8 cellular contexts compared by ENCODE assay signal in genomic region chr1:111619635-111620411, GRCh38. TPM values are rescaled to one million over a fixed set of nuclear protein-coding genes. Genes with fewer than 3 reads are reported as not detected.
DNase-seq lines count a peak whose midpoint lies in the region; ATAC-seq and TF ChIP-seq lines count a peak whose summit lies in the region.

Gene RAP1A (plus strand): TSS chr1:111619789. CDS start chr1:111691361, 71,572 bp downstream.

- peak within 1 kb of the TSS; percentile 96 for H3K4me3 Mint-ChIP-seq in activated T-helper 2 cell treated with anti-CD3 and anti-CD28 coated beads, Interferon-gamma antibody, Interleukin-2, Interleukin-4, amounts not matched to agents 10 μg/mL and 5 μg/mL and 100 μg/mL, durations not matched to agents 14 hours and 24 hours and 36 hours (ENCODE audit: low read depth)
- H3K4me3 Mint-ChIP-seq in naive thymus-derived CD4-positive, alpha-beta T cell: peak within 1 kb of the TSS; percentile 93 to 99 (median 96)
- H3K4me3 Mint-ChIP-seq in stimulated activated effector memory CD8-positive, alpha-beta T cell treated with anti-CD3 and anti-CD28 coated beads, Interleukin-12 subunit alpha, Interleukin-12 subunit beta, amount 100 ng/mL, for 72 hours: peak within 1 kb of the TSS; percentile 89

- H3K9ac ChIP-seq in fibroblast of lung (ENCODE audit: insufficient read depth, low read length): peak within 1 kb of the TSS; percentile 60

- no peaks in the 10 kb centered on the region for H3K27me3 ChIP-seq in fibroblast of lung (ENCODE audit: control insufficient read depth, insufficient read depth, low read length)
- no peaks in the 10 kb centered on the region for H3K27me3 ChIP-seq in naive thymus-derived CD4-positive, alpha-beta T cell (ENCODE audit: control insufficient read depth in 2 of 2, insufficient read depth in 2 of 2, low read length in 2 of 2)

- peak within 1 kb of the TSS; percentile 84 for H3K4me2 ChIP-seq in fibroblast of lung (ENCODE audit: extremely low read depth, insufficient read depth, low read length)

- H3K9me3 Mint-ChIP-seq in activated T-helper 2 cell treated with anti-CD3 and anti-CD28 coated beads, Interferon-gamma antibody, Interleukin-2, Interleukin-4, amounts not matched to agents 10 μg/mL and 5 μg/mL and 100 μg/mL, durations not matched to agents 14 hours and 24 hours and 36 hours: no peaks in the 10 kb centered on the region
- H3K9me3 Mint-ChIP-seq in naive thymus-derived CD4-positive, alpha-beta T cell: peaks cover 0 to 2% (median 0%) of the 10 kb centered on the region in 11 donors
- H3K9me3 Mint-ChIP-seq in stimulated activated effector memory CD8-positive, alpha-beta T cell treated with anti-CD3 and anti-CD28 coated beads, Interleukin-12 subunit alpha, Interleukin-12 subunit beta, amount 100 ng/mL, for 72 hours: no peaks in the 10 kb centered on the region

- H3K27me3 Mint-ChIP-seq in activated T-helper 2 cell treated with anti-CD3 and anti-CD28 coated beads, Interferon-gamma antibody, Interleukin-2, Interleukin-4, amounts not matched to agents 10 μg/mL and 5 μg/mL and 100 μg/mL, durations not matched to agents 14 hours and 24 hours and 36 hours (ENCODE audit: low read depth): no peaks in the 10 kb centered on the region
- no peaks in the 10 kb centered on the region for H3K27me3 Mint-ChIP-seq in naive thymus-derived CD4-positive, alpha-beta T cell

- peak within 1 kb of the TSS; percentile 99 for H2AFZ ChIP-seq in fibroblast of lung (ENCODE audit: low read length)

- H3K4me1 Mint-ChIP-seq in activated T-helper 2 cell treated with anti-CD3 and anti-CD28 coated beads, Interferon-gamma antibody, Interleukin-2, Interleukin-4, amounts not matched to agents 10 μg/mL and 5 μg/mL and 100 μg/mL, durations not matched to agents 14 hours and 24 hours and 36 hours (ENCODE audit: low read depth): peaks cover 66% of the 10 kb centered on the region
- H3K4me1 Mint-ChIP-seq in naive thymus-derived CD4-positive, alpha-beta T cell: peaks cover 57 to 82% (median 76%) of the 10 kb centered on the region in 7 donors
- H3K4me1 Mint-ChIP-seq in stimulated activated effector memory CD8-positive, alpha-beta T cell treated with anti-CD3 and anti-CD28 coated beads, Interleukin-12 subunit alpha, Interleukin-12 subunit beta, amount 100 ng/mL, for 72 hours: peaks cover 68% of the 10 kb centered on the region

- intact Hi-C loops in activated T-helper 2 cell treated with anti-CD3 and anti-CD28 coated beads, Interferon-gamma antibody, Interleukin-2, Interleukin-4, amounts not matched to agents 10 μg/mL and 5 μg/mL and 100 μg/mL, durations not matched to agents 14 hours and 24 hours and 36 hours (cut with micrococcal nuclease): loop anchor here (2.0 to 10.0 kb wide), 4 partner anchors 19 to 745 kb away; partner anchors contain the start of gene CD53
- intact Hi-C loops in naive thymus-derived CD4-positive, alpha-beta T cell (cut with micrococcal nuclease): loop anchor here (1.0 to 10.0 kb wide), 18 partner anchors 8 to 1283 kb away; partner anchors contain the start of genes DDX20 (in 2 of the 2), DENND2D (in 2 of the 2), ATP5PB (in 1 of the 2) and CAPZA1 (in 1 of the 2)

- TF ChIP-seq CTCF in RWPE1 (conservative IDR thresholded peaks at IDR 0.05; ENCODE audit: low read depth): no peak
- no peak for TF ChIP-seq CTCF in fibroblast of lung (conservative IDR thresholded peaks at IDR 0.05 in 1 of 2, IDR thresholded peaks at IDR 0.05 in 1 of 2; ENCODE audit: low read depth in 1 of 2, low read length in 2 of 2)

- peak; percentile 46 for ATAC-seq in GM21825 (IDR thresholded peaks at IDR 0.05; ENCODE audit: unreplicated experiment)
- ATAC-seq in naive thymus-derived CD4-positive, alpha-beta T cell: peak; percentile 93
- ATAC-seq in stimulated activated effector memory CD8-positive, alpha-beta T cell treated with anti-CD3 and anti-CD28 coated beads, Interleukin-12 subunit alpha, Interleukin-12 subunit beta, amount 100 ng/mL, for 72 hours: peak; percentile 81

- H3K79me2 ChIP-seq in fibroblast of lung (ENCODE audit: control insufficient read depth, insufficient read depth, low read length): peaks cover 46% of the 10 kb centered on the region

- H3K9me3 ChIP-seq in fibroblast of lung (ENCODE audit: control insufficient read depth, insufficient read depth, low read depth, low read length): no peaks in the 10 kb centered on the region
- H3K9me3 ChIP-seq in naive thymus-derived CD4-positive, alpha-beta T cell (ENCODE audit: control insufficient read depth in 2 of 3, low read length in 3 of 3): no peaks in the 10 kb centered on the region

- CTCF ChIA-PET in RWPE1 (lab: Yijun Ruan, JAX): interaction anchor here (0.6 to 1.5 kb wide), 3 partner anchors 9 to 112 kb away, joined by 3 to 9 read pairs (median 5); no protein-coding TSS in a partner anchor
- CTCF ChIA-PET in naive thymus-derived CD4-positive, alpha-beta T cell (lab: Charles Lee): interaction anchor here (0.7 to 2.0 kb wide), 7 partner anchors 9 to 111 kb away, joined by 3 to 8 read pairs (median 6); no protein-coding TSS in a partner anchor

- H3K36me3 ChIP-seq in fibroblast of lung (ENCODE audit: control insufficient read depth, insufficient read depth, low read length): no peaks in the 10 kb centered on the region
- no peaks in the 10 kb centered on the region for H3K36me3 ChIP-seq in naive thymus-derived CD4-positive, alpha-beta T cell (ENCODE audit: control insufficient read depth in 2 of 3, insufficient read depth in 3 of 3, low read length in 3 of 3)

- peaks cover 35% of the 10 kb centered on the region for H3K36me3 Mint-ChIP-seq in activated T-helper 2 cell treated with anti-CD3 and anti-CD28 coated beads, Interferon-gamma antibody, Interleukin-2, Interleukin-4, amounts not matched to agents 10 μg/mL and 5 μg/mL and 100 μg/mL, durations not matched to agents 14 hours and 24 hours and 36 hours (ENCODE audit: low read depth)
- H3K36me3 Mint-ChIP-seq in naive thymus-derived CD4-positive, alpha-beta T cell: peaks cover 0 to 33% (median 3%) of the 10 kb centered on the region in 5 donors
- H3K36me3 Mint-ChIP-seq in stimulated activated effector memory CD8-positive, alpha-beta T cell treated with anti-CD3 and anti-CD28 coated beads, Interleukin-12 subunit alpha, Interleukin-12 subunit beta, amount 100 ng/mL, for 72 hours: peaks cover 49% of the 10 kb centered on the region

- H3K4me3 ChIP-seq in fibroblast of lung (replicated peaks in 1 of 4; ENCODE audit: control extremely low read depth in 1 of 4, insufficient read depth in 1 of 4, low read depth in 3 of 4, low read length in 4 of 4): peak within 1 kb of the TSS; percentile 54 to 87 (median 76)
- peak within 1 kb of the TSS; percentile 88 for H3K4me3 ChIP-seq in naive thymus-derived CD4-positive, alpha-beta T cell (ENCODE audit: low read length)

- peak; percentile 80 for DNase-seq in DMS153 treated with DMSO at 0.1 percent for 48 hours (lab: John Stamatoyannopoulos, UW; ENCODE audit: unreplicated experiment)
- DNase-seq in LoVo (ENCODE audit: low spot score): peak; percentile 92
- peak; percentile 96 for DNase-seq in RWPE1 (ENCODE audit: low spot score)
- DNase-seq in activated T-helper 2 cell treated with anti-CD3 and anti-CD28 coated beads, Interferon-gamma antibody, Interleukin-2, Interleukin-4, amounts not matched to agents 10 μg/mL and 5 μg/mL and 100 μg/mL, durations not matched to agents 14 hours and 24 hours and 36 hours (ENCODE audit: low spot score): peak; percentile 87
- DNase-seq in fibroblast of lung (ENCODE audit: low read depth in 2 of 2): peak; percentile 88 to 91
- peak; percentile 80 to 95 (median 90) for DNase-seq in naive thymus-derived CD4-positive, alpha-beta T cell
- peak; percentile 89 to 94 for DNase-seq in stimulated activated effector memory CD8-positive, alpha-beta T cell treated with anti-CD3 and anti-CD28 coated beads, Interleukin-12 subunit alpha, Interleukin-12 subunit beta, amount 100 ng/mL, for 72 hours (ENCODE audit: low spot score in 2 of 2)

- POLR2A ChIA-PET in RWPE1 (lab: Yijun Ruan, JAX; ENCODE audit: low non-redundant PET): interaction anchor here (0.5 to 0.7 kb wide), 3 partner anchors 28 to 112 kb away, joined by 3 read pairs; no protein-coding TSS in a partner anchor
- POLR2A ChIA-PET in naive thymus-derived CD4-positive, alpha-beta T cell (lab: Charles Lee): interaction anchor here (0.6 to 12.2 kb wide), 16 partner anchors 8 to 981 kb away, joined by 3 to 173 read pairs (median 6); no protein-coding TSS in a partner anchor

- H3K27ac Mint-ChIP-seq in activated T-helper 2 cell treated with anti-CD3 and anti-CD28 coated beads, Interferon-gamma antibody, Interleukin-2, Interleukin-4, amounts not matched to agents 10 μg/mL and 5 μg/mL and 100 μg/mL, durations not matched to agents 14 hours and 24 hours and 36 hours: peak within 1 kb of the TSS; percentile 88
- H3K27ac Mint-ChIP-seq in naive thymus-derived CD4-positive, alpha-beta T cell: peak within 1 kb of the TSS; percentile 86 to 98 (median 95)
- H3K27ac Mint-ChIP-seq in stimulated activated effector memory CD8-positive, alpha-beta T cell treated with anti-CD3 and anti-CD28 coated beads, Interleukin-12 subunit alpha, Interleukin-12 subunit beta, amount 100 ng/mL, for 72 hours: peak within 1 kb of the TSS; percentile 87

- no peaks in the 10 kb centered on the region for H3K4me1 ChIP-seq in fibroblast of lung (ENCODE audit: control insufficient read depth, extremely low read depth, insufficient read depth, low read length)
- H3K4me1 ChIP-seq in naive thymus-derived CD4-positive, alpha-beta T cell (ENCODE audit: control insufficient read depth in 2 of 2, insufficient read depth in 2 of 2, low read length in 2 of 2): peaks cover 46 to 64% of the 10 kb centered on the region in 2 donors

- no peaks in the 10 kb centered on the region for H4K20me1 ChIP-seq in fibroblast of lung (ENCODE audit: control insufficient read depth, extremely low read depth, insufficient read depth, low read length)

- H3K27ac ChIP-seq in RWPE1: peak within 1 kb of the TSS; percentile 93
- peak within 1 kb of the TSS; percentile 67 for H3K27ac ChIP-seq in fibroblast of lung (ENCODE audit: insufficient read depth, low read length)
- H3K27ac ChIP-seq in naive thymus-derived CD4-positive, alpha-beta T cell (ENCODE audit: low read depth, low read length): peak within 1 kb of the TSS; percentile 91

RNA-seq across cellular contexts. Expression of gene RAP1A, which starts in this region (rescaled TPM):
- 219 TPM in 2 replicates for total RNA-seq in activated T-helper 2 cell treated with anti-CD3 and anti-CD28 coated beads, Interferon-gamma antibody, Interleukin-2, Interleukin-4, amounts not matched to agents 10 μg/mL and 5 μg/mL and 100 μg/mL, durations not matched to agents 14 hours and 24 hours and 36 hours
- total RNA-seq in fibroblast of lung: 11.6 and 13.5 TPM in 2 replicates
- 74.1 and 99.5 TPM in 2 replicates for polyA plus RNA-seq in fibroblast of lung
- polyA plus RNA-seq in fibroblast of lung (2012): 65.2 and 91.7 TPM in 2 replicates
- 0.89 and 3.6 TPM in 2 replicates for polyA minus RNA-seq in fibroblast of lung (ENCODE audit: low replicate concordance)
- total RNA-seq in naive thymus-derived CD4-positive, alpha-beta T cell: 100 to 1,000 TPM in 4 of 5 experiments, 10 to 100 TPM in 1; 89.8 to 183 (median 107) TPM
- polyA plus RNA-seq in naive thymus-derived CD4-positive, alpha-beta T cell: 10 to 100 TPM; 37.6 to 55.0 TPM

Comparison
In these comparisons a context has a peak if more than half of its experiments do, and no peak if none do; other contexts are left out.
1. Peak in every context shown above with its lines: DNase-seq, ATAC-seq, H3K4me3 ChIP-seq and H3K27ac ChIP-seq.